1 cellular context compared by ENCODE assay signal in the genomic region with DNA sequence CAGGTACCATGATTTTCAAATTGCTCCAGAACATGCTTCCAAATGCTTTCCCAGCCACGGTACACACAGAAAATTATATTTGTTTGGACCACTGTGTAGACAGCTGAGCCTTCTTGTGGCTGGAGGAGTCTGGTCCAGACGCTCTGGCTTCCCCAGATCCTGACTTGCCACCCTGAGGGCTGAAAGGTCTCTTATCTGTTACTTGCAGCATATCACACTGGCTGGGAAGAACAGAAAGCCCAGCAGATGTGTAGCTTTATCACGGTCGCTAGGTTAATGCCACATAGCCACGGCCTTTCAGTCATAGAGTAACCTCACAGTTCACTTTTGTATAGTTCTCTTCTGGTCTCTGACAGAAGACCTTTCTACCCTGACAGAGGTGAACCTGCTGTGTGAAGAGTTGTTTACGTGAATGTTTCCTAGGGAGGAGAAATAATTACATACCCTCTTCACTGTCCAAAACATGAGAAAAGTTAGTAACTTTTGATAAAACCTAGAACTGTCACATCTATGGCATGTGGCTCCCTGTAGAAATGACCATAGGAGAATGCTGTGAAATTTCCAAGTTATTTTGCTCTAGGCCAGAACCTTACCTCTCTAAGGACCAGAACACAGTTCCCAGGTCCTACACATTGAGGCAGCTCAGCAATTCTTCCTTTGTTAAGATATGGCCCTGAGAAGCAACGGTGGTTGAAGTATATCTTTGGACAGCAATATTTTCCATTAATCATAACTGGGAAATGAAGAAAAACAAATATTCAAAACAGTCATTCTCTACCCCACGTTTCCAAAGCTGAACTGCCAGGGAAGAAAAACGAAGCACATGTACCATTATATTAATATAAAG.
TF ChIP-seq lines count a peak whose summit lies in the region.

No MANE protein-coding gene starts in this region.

TF ChIP-seq in K562, 482 proteins besides CTCF, POLR2A, EP300 and RAD21 (continued from another document and continues in another):
- TF ChIP-seq POU5F1 (IDR thresholded peaks at IDR 0.05; ENCODE audit: borderline replicate concordance, low read depth, low read length, partially characterized antibody) (no peak), MED1 (CRISPR knock-in tag; IDR thresholded peaks at IDR 0.05; ENCODE audit: borderline replicate concordance) (no peak), CBFA2T3 (IDR thresholded peaks at IDR 0.05) (peak; percentile 98), MYNN (IDR thresholded peaks at IDR 0.05) (peak; percentile 78), MYNN (CRISPR knock-in tag; IDR thresholded peaks at IDR 0.05) (no peak), XRCC5 (IDR thresholded peaks at IDR 0.05; ENCODE audit: low read depth, low read length) (no peak), BHLHE40 (IDR thresholded peaks at IDR 0.05; ENCODE audit: low read length) (peak; percentile 64; the same call in 1 of the 2 replicates), SMARCC2 (IDR thresholded peaks at IDR 0.05; ENCODE audit: low read depth) (peak; percentile 79; the same call in 1 of the 2 replicates), SP2 (IDR thresholded peaks at IDR 0.05; ENCODE audit: extremely low read depth, low read depth, low read length, poor library complexity, severe bottlenecking) (no peak), NR2C2 (CRISPR knock-in tag; IDR thresholded peaks at IDR 0.05) (no peak), NR2C2 (tag; IDR thresholded peaks at IDR 0.05) (no peak), ZNF444 (CRISPR knock-in tag; IDR thresholded peaks at IDR 0.05) (no peak), ZNF766 (CRISPR knock-in tag; conservative IDR thresholded peaks at IDR 0.05) (0 out of 2 replicates have a peak, but pooled peaks have one; percentile 57), DACH1 (IDR thresholded peaks at IDR 0.05; ENCODE audit: partially characterized antibody) (peak; percentile 53), ZNF282 (CRISPR knock-in tag; IDR thresholded peaks at IDR 0.05) (no peak), CREB3L1 (IDR thresholded peaks at IDR 0.05; ENCODE audit: borderline replicate concordance, low read depth) (peak; percentile 67; the same call in 1 of the 2 replicates), PHB2 (IDR thresholded peaks at IDR 0.05; ENCODE audit: low read depth) (peak; percentile 79), NFIC (IDR thresholded peaks at IDR 0.05) (peak; percentile 88), STAT5A (IDR thresholded peaks at IDR 0.05; ENCODE audit: borderline replicate concordance, low read length) (peak; percentile 87), THRAP3 (IDR thresholded peaks at IDR 0.05; ENCODE audit: borderline replicate concordance) (no peak), ZNF133 (CRISPR knock-in tag; IDR thresholded peaks at IDR 0.05) (no peak), TSHZ1 (CRISPR knock-in tag; IDR thresholded peaks at IDR 0.05) (no peak), SMARCA5 (IDR thresholded peaks at IDR 0.05) (no peak), MTA1 (IDR thresholded peaks at IDR 0.05; ENCODE audit: borderline replicate concordance) (0 out of 2 replicates have a peak, but pooled peaks have one; percentile 60), NR3C1 (CRISPR knock-in tag; IDR thresholded peaks at IDR 0.05) (no peak), FOXA1 (IDR thresholded peaks at IDR 0.05; ENCODE audit: borderline replicate concordance) (no peak), CREM (IDR thresholded peaks at IDR 0.05; ENCODE audit: low read depth) (peak; percentile 50), DNMT1 (IDR thresholded peaks at IDR 0.05) (no peak), E2F6 (IDR thresholded peaks at IDR 0.05; ENCODE audit: borderline replicate concordance in 1 of 2, extremely low read depth in 1 of 2, insufficient read depth in 1 of 2, insufficient read length in 1 of 2, low read depth in 1 of 2, low read length in 1 of 2, poor library complexity in 1 of 2, severe bottlenecking in 1 of 2) (no peak), ZNF311 (CRISPR knock-in tag; IDR thresholded peaks at IDR 0.05) (no peak), NFE2L1 (tag; IDR thresholded peaks at IDR 0.05; ENCODE audit: borderline replicate concordance, low read depth) (no peak), ZFX (CRISPR knock-in tag; IDR thresholded peaks at IDR 0.05) (peak; percentile 44), TCF3 (CRISPR knock-in tag; IDR thresholded peaks at IDR 0.05) (peak; percentile 97), NFIX (CRISPR knock-in tag; IDR thresholded peaks at IDR 0.05; ENCODE audit: low read depth) (no peak), MCM2 (IDR thresholded peaks at IDR 0.05; ENCODE audit: low read depth) (no peak), CTBP1 (IDR thresholded peaks at IDR 0.05; ENCODE audit: borderline replicate concordance) (peak; percentile 86), CBX3 (IDR thresholded peaks at IDR 0.05; ENCODE audit: borderline replicate concordance in 1 of 2, low read length in 2 of 2) (peak in 1 of 2 experiments; percentile 46; a peak in 1 of 3 replicates), GTF2A2 (tag; IDR thresholded peaks at IDR 0.05) (no peak), VEZF1 (CRISPR knock-in tag; IDR thresholded peaks at IDR 0.05) (0 out of 2 replicates have a peak, but pooled peaks have one; percentile 26), ZKSCAN8 (CRISPR knock-in tag; IDR thresholded peaks at IDR 0.05) (peak; percentile 72; the same call in 1 of the 2 replicates), SRF (CRISPR knock-in tag; IDR thresholded peaks at IDR 0.05) (peak in 1 of 2 experiments; percentile 36; a peak in 1 of 4 replicates)
- TF ChIP-seq, protein P1, sequence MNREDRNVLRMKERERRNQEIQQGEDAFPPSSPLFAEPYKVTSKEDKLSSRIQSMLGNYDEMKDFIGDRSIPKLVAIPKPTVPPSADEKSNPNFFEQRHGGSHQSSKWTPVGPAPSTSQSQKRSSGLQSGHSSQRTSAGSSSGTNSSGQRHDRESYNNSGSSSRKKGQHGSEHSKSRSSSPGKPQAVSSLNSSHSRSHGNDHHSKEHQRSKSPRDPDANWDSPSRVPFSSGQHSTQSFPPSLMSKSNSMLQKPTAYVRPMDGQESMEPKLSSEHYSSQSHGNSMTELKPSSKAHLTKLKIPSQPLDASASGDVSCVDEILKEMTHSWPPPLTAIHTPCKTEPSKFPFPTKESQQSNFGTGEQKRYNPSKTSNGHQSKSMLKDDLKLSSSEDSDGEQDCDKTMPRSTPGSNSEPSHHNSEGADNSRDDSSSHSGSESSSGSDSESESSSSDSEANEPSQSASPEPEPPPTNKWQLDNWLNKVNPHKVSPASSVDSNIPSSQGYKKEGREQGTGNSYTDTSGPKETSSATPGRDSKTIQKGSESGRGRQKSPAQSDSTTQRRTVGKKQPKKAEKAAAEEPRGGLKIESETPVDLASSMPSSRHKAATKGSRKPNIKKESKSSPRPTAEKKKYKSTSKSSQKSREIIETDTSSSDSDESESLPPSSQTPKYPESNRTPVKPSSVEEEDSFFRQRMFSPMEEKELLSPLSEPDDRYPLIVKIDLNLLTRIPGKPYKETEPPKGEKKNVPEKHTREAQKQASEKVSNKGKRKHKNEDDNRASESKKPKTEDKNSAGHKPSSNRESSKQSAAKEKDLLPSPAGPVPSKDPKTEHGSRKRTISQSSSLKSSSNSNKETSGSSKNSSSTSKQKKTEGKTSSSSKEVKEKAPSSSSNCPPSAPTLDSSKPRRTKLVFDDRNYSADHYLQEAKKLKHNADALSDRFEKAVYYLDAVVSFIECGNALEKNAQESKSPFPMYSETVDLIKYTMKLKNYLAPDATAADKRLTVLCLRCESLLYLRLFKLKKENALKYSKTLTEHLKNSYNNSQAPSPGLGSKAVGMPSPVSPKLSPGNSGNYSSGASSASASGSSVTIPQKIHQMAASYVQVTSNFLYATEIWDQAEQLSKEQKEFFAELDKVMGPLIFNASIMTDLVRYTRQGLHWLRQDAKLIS (CRISPR knock-in tag; IDR thresholded peaks at IDR 0.05), result no peak
- TF ChIP-seq, protein P2, sequence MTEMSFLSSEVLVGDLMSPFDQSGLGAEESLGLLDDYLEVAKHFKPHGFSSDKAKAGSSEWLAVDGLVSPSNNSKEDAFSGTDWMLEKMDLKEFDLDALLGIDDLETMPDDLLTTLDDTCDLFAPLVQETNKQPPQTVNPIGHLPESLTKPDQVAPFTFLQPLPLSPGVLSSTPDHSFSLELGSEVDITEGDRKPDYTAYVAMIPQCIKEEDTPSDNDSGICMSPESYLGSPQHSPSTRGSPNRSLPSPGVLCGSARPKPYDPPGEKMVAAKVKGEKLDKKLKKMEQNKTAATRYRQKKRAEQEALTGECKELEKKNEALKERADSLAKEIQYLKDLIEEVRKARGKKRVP (CRISPR knock-in tag; IDR thresholded peaks at IDR 0.05), result no peak
- TF ChIP-seq, protein P3, sequence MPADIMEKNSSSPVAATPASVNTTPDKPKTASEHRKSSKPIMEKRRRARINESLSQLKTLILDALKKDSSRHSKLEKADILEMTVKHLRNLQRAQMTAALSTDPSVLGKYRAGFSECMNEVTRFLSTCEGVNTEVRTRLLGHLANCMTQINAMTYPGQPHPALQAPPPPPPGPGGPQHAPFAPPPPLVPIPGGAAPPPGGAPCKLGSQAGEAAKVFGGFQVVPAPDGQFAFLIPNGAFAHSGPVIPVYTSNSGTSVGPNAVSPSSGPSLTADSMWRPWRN (IDR thresholded peaks at IDR 0.05; ENCODE audit: low read depth), result no peak
- TF ChIP-seq, protein P4, sequence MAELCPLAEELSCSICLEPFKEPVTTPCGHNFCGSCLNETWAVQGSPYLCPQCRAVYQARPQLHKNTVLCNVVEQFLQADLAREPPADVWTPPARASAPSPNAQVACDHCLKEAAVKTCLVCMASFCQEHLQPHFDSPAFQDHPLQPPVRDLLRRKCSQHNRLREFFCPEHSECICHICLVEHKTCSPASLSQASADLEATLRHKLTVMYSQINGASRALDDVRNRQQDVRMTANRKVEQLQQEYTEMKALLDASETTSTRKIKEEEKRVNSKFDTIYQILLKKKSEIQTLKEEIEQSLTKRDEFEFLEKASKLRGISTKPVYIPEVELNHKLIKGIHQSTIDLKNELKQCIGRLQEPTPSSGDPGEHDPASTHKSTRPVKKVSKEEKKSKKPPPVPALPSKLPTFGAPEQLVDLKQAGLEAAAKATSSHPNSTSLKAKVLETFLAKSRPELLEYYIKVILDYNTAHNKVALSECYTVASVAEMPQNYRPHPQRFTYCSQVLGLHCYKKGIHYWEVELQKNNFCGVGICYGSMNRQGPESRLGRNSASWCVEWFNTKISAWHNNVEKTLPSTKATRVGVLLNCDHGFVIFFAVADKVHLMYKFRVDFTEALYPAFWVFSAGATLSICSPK (IDR thresholded peaks at IDR 0.05; ENCODE audit: borderline replicate concordance), result no peak
- TF ChIP-seq, protein P5, sequence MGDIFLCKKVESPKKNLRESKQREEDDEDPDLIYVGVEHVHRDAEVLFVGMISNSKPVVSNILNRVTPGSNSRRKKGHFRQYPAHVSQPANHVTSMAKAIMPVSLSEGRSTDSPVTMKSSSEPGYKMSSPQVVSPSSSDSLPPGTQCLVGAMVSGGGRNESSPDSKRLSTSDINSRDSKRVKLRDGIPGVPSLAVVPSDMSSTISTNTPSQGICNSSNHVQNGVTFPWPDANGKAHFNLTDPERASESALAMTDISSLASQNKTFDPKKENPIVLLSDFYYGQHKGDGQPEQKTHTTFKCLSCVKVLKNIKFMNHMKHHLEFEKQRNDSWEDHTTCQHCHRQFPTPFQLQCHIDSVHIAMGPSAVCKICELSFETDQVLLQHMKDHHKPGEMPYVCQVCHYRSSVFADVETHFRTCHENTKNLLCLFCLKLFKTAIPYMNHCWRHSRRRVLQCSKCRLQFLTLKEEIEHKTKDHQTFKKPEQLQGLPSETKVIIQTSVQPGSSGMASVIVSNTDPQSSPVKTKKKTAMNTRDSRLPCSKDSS (IDR thresholded peaks at IDR 0.05; ENCODE audit: low read depth, partially characterized antibody), result no peak
